In the genomic region with DNA sequence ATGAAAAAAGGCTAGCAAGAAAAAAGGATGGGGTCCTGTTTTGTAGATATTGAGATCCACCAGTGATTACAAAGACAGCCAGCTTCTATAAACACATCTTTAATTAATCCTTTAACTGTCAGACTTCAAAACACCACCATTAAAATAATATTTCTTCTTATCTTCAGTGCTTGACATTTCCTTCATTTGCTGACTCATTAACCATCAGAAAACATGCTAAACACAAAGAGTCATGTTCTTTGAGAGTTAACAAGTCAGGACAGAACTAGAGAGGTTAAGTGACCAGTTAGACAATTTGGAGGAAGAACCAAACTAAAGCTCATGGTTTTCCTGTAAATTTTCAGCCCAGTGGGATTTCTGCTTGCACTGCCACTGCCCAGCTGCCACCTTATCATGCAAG, we compare ENCODE assay signal across 19 cellular contexts.
A peak's percentile ranks its signal among the peaks of the same experiment; 100 is the strongest.
DNase-seq lines count a peak whose midpoint lies in the region; ATAC-seq and TF ChIP-seq lines count a peak whose summit lies in the region.
"Had no signal": no experiment of that assay in that cellular context is flagged by ENCODE, and none has a peak within 500 bp of the region (broad histone marks: within the 10 kb centered on the region; RNA-seq: fewer than 3 reads in every experiment).

No MANE protein-coding gene starts in this region.

- no peak overlapping the region for H2AFZ ChIP-seq in smooth muscle cell (ENCODE audit: low read depth)

- H3K36me3 ChIP-seq in smooth muscle cell (ENCODE audit: low read depth): peaks cover 10% of the 10 kb centered on the region

- H3K4me3 ChIP-seq in fibroblast of the aortic adventitia (ENCODE audit: low read depth, low read length): no peak overlapping the region
- no peak overlapping the region for H3K4me3 ChIP-seq in smooth muscle cell

- TF ChIP-seq CTCF in fibroblast of the aortic adventitia (IDR thresholded peaks at IDR 0.05; ENCODE audit: insufficient read depth, low read length) (no peak), smooth muscle cell (IDR thresholded peaks at IDR 0.05; ENCODE audit: borderline replicate concordance, insufficient read depth, poor library complexity, severe bottlenecking) (no peak)

- peak overlapping the region; percentile 41 for H3K4me2 ChIP-seq in smooth muscle cell

- no peak overlapping the region for H3K9ac ChIP-seq in smooth muscle cell (ENCODE audit: low read depth)

- H3F3A ChIP-seq in smooth muscle cell (ENCODE audit: low read depth): peaks cover 4% of the 10 kb centered on the region

- DNase-seq in HPDE6-E6E7 (ENCODE audit: extremely low spot score) (peak; percentile 7), amniotic epithelial cell (ENCODE audit: low read depth) (peak; percentile 47), fibroblast of the aortic adventitia (ENCODE audit: low read depth) (peak; percentile 17), smooth muscle cell (lab: John Stamatoyannopoulos, UW; ENCODE audit: unreplicated experiment) (no peak), substantia nigra (lab: John Stamatoyannopoulos, UW) (no peak)
- DNase-seq: ACHN, DND-41, GOT3, KG1, MV-4-11, NCI-H1417 treated with DMSO at 0.1 percent for 48 hours, NCI-H187 treated with DMSO at 0.1 percent for 48 hours, NCI-H2227 treated with DMSO at 0.1 percent for 48 hours, NCI-H524, NCI-H82, OCI-M1, Right ventricle myocardium superior had no signal

- H3K9me3 ChIP-seq in smooth muscle cell (replicated peaks; ENCODE audit: low read depth): peaks cover 9% of the 10 kb centered on the region

- H3K27me3 ChIP-seq in smooth muscle cell (ENCODE audit: low read depth): no peaks in the 10 kb centered on the region

- H3K4me1 ChIP-seq in smooth muscle cell (ENCODE audit: low read depth): peaks cover 6% of the 10 kb centered on the region

- no peak for ATAC-seq in GM19395 (IDR thresholded peaks at IDR 0.05; ENCODE audit: unreplicated experiment)
- no peak for ATAC-seq in GM18907 (IDR thresholded peaks at IDR 0.05; ENCODE audit: unreplicated experiment)

- H3K27ac ChIP-seq in smooth muscle cell (ENCODE audit: low read depth) (peak overlapping the region; percentile 42), substantia nigra (ENCODE audit: low read depth, low read length, poor library complexity, severe bottlenecking) (no peak overlapping the region)

- H4K20me1 ChIP-seq in smooth muscle cell (ENCODE audit: low read depth): no peaks in the 10 kb centered on the region

- peaks cover 2% of the 10 kb centered on the region for H3K79me2 ChIP-seq in smooth muscle cell (ENCODE audit: low read depth)

Comparison
In these comparisons a context has a peak if more than half of its experiments do, and no peak if none do; other contexts are left out.
1. DNase-seq: peak in HPDE6-E6E7 (single experiment), amniotic epithelial cell (single experiment) and fibroblast of the aortic adventitia (single experiment); none in smooth muscle cell (single experiment) and substantia nigra (0 of 49).